In genomic region chr5:139743001-139743771, GRCh38 we compare ENCODE assay signal across 1 cellular context.
TF ChIP-seq lines count a peak whose summit lies in the region.

No MANE protein-coding gene starts in this region.

TF ChIP-seq in HepG2, 621 proteins besides CTCF, POLR2A, EP300 and RAD21:
- TF ChIP-seq PHF21A (CRISPR knock-in tag; IDR thresholded peaks at IDR 0.05) = no peak
- TF ChIP-seq, protein P1, sequence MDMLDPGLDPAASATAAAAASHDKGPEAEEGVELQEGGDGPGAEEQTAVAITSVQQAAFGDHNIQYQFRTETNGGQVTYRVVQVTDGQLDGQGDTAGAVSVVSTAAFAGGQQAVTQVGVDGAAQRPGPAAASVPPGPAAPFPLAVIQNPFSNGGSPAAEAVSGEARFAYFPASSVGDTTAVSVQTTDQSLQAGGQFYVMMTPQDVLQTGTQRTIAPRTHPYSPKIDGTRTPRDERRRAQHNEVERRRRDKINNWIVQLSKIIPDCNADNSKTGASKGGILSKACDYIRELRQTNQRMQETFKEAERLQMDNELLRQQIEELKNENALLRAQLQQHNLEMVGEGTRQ (IDR thresholded peaks at IDR 0.05; ENCODE audit: low read depth, low read length) = no peak
- TF ChIP-seq, protein P1 (CRISPR knock-in tag; IDR thresholded peaks at IDR 0.05; ENCODE audit: borderline replicate concordance) = no peak
- no peak for TF ChIP-seq ZNF264 (CRISPR knock-in tag; IDR thresholded peaks at IDR 0.05)
- TF ChIP-seq NR1H2 (CRISPR knock-in tag; IDR thresholded peaks at IDR 0.05; ENCODE audit: borderline replicate concordance, low read depth) = no peak
- no peak for TF ChIP-seq GZF1 (CRISPR knock-in tag; IDR thresholded peaks at IDR 0.05)
- TF ChIP-seq SUZ12 (IDR thresholded peaks at IDR 0.05; ENCODE audit: low read depth, low read length) = no peak
- TF ChIP-seq, protein P2, sequence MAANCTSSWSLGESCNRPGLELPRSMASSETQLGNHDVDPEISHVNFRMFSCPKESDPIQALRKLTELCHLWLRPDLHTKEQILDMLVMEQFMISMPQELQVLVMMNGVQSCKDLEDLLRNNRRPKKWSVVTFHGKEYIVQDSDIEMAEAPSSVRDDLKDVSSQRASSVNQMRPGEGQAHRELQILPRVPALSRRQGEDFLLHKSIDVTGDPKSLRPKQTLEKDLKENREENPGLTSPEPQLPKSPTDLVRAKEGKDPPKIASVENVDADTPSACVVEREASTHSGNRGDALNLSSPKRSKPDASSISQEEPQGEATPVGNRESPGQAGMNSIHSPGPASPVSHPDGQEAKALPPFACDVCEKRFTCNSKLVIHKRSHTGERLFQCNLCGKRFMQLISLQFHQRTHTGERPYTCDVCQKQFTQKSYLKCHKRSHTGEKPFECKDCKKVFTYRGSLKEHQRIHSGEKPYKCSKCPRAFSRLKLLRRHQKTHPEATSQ (CRISPR knock-in tag; IDR thresholded peaks at IDR 0.05; ENCODE audit: borderline replicate concordance) = no peak
- TF ChIP-seq ZNF550 (CRISPR knock-in tag; IDR thresholded peaks at IDR 0.05; ENCODE audit: borderline replicate concordance) = no peak
- no peak for TF ChIP-seq ZSCAN12 (CRISPR knock-in tag; IDR thresholded peaks at IDR 0.05)
- TF ChIP-seq MEIS2 (CRISPR knock-in tag; IDR thresholded peaks at IDR 0.05) = 0 out of 2 replicates have a peak, but pooled peaks have one; percentile 0
- no peak for TF ChIP-seq ZSCAN25 (CRISPR knock-in tag; IDR thresholded peaks at IDR 0.05)
- TF ChIP-seq HNF4A (CRISPR knock-in tag; IDR thresholded peaks at IDR 0.05) = no peak
- TF ChIP-seq, protein P3, sequence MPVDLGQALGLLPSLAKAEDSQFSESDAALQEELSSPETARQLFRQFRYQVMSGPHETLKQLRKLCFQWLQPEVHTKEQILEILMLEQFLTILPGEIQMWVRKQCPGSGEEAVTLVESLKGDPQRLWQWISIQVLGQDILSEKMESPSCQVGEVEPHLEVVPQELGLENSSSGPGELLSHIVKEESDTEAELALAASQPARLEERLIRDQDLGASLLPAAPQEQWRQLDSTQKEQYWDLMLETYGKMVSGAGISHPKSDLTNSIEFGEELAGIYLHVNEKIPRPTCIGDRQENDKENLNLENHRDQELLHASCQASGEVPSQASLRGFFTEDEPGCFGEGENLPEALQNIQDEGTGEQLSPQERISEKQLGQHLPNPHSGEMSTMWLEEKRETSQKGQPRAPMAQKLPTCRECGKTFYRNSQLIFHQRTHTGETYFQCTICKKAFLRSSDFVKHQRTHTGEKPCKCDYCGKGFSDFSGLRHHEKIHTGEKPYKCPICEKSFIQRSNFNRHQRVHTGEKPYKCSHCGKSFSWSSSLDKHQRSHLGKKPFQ (CRISPR knock-in tag; IDR thresholded peaks at IDR 0.05; ENCODE audit: insufficient replicate concordance) = peak; percentile 69
- TF ChIP-seq, protein P4, sequence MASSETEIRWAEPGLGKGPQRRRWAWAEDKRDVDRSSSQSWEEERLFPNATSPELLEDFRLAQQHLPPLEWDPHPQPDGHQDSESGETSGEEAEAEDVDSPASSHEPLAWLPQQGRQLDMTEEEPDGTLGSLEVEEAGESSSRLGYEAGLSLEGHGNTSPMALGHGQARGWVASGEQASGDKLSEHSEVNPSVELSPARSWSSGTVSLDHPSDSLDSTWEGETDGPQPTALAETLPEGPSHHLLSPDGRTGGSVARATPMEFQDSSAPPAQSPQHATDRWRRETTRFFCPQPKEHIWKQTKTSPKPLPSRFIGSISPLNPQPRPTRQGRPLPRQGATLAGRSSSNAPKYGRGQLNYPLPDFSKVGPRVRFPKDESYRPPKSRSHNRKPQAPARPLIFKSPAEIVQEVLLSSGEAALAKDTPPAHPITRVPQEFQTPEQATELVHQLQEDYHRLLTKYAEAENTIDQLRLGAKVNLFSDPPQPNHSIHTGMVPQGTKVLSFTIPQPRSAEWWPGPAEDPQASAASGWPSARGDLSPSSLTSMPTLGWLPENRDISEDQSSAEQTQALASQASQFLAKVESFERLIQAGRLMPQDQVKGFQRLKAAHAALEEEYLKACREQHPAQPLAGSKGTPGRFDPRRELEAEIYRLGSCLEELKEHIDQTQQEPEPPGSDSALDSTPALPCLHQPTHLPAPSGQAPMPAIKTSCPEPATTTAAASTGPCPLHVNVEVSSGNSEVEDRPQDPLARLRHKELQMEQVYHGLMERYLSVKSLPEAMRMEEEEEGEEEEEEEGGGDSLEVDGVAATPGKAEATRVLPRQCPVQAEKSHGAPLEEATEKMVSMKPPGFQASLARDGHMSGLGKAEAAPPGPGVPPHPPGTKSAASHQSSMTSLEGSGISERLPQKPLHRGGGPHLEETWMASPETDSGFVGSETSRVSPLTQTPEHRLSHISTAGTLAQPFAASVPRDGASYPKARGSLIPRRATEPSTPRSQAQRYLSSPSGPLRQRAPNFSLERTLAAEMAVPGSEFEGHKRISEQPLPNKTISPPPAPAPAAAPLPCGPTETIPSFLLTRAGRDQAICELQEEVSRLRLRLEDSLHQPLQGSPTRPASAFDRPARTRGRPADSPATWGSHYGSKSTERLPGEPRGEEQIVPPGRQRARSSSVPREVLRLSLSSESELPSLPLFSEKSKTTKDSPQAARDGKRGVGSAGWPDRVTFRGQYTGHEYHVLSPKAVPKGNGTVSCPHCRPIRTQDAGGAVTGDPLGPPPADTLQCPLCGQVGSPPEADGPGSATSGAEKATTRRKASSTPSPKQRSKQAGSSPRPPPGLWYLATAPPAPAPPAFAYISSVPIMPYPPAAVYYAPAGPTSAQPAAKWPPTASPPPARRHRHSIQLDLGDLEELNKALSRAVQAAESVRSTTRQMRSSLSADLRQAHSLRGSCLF (CRISPR knock-in tag; IDR thresholded peaks at IDR 0.05; ENCODE audit: borderline replicate concordance) = no peak
- TF ChIP-seq POGZ (CRISPR knock-in tag; IDR thresholded peaks at IDR 0.05) = no peak
- TF ChIP-seq PBX2 (CRISPR knock-in tag; IDR thresholded peaks at IDR 0.05) = peak; percentile 65; the same call in 1 of the 2 replicates
- no peak for TF ChIP-seq TAF15 (IDR thresholded peaks at IDR 0.05; ENCODE audit: low read depth, low read length, poor library complexity, severe bottlenecking)
